26 cellular contexts compared by ENCODE assay signal in genomic region chr4:173794662-173795061, GRCh38.
A peak's percentile ranks its signal among the peaks of the same experiment; 100 is the strongest.
DNase-seq lines count a peak whose midpoint lies in the region; ATAC-seq and TF ChIP-seq lines count a peak whose summit lies in the region.
"Had no signal": no experiment of that assay in that cellular context is flagged by ENCODE, and none has a peak within 500 bp of the region (broad histone marks: within the 10 kb centered on the region; RNA-seq: fewer than 3 reads in every experiment).

No MANE protein-coding gene starts in this region.

- no peak overlapping the region for H3K4me3 ChIP-seq in AG04450 (ENCODE audit: low read depth, low read length)
- H3K4me3 ChIP-seq: A549, esophagus squamous epithelium, right atrium auricular region, thyroid gland had no signal

- H3K27ac ChIP-seq in AG04450 (ENCODE audit: low read depth, low read length): no peak overlapping the region
- H3K27ac ChIP-seq: A549, esophagus squamous epithelium, right atrium auricular region, thyroid gland had no signal

- H3K9me3 Mint-ChIP-seq in HFFc6 (peaks cover 6% of the 10 kb centered on the region; the same call in 1 of the 2 replicates), osteocyte (ENCODE audit: unreplicated experiment) (peaks cover 4% of the 10 kb centered on the region)
- peaks cover 4% of the 10 kb centered on the region for H3K9me3 Mint-ChIP-seq in activated naive CD4-positive, alpha-beta T cell treated with anti-CD3 and anti-CD28 coated beads for 36 hours
- H3K9me3 Mint-ChIP-seq: nephron; stimulated activated memory B cell treated with anti-CD40 and anti-IgM and Interleukin-4, amounts not matched to agents 10 μg/mL and 1 μg/mL and 100 μg/mL, for 72 hours had no signal

- H3K4me1 Mint-ChIP-seq in HFFc6 (ENCODE audit: low read depth): peaks cover 7% of the 10 kb centered on the region; the same call in 1 of the 2 replicates
- H3K4me1 Mint-ChIP-seq in activated naive CD4-positive, alpha-beta T cell treated with anti-CD3 and anti-CD28 coated beads for 36 hours (ENCODE audit: low read depth): no peaks in the 10 kb centered on the region
- no peaks in the 10 kb centered on the region for H3K4me1 Mint-ChIP-seq in osteocyte (ENCODE audit: unreplicated experiment)
- H3K4me1 Mint-ChIP-seq: activated B cell treated with CpG ODN at 0.5 μM for 24 hours; activated naive CD8-positive, alpha-beta T cell treated with anti-CD3 and anti-CD28 coated beads for 36 hours; CD4-positive, alpha-beta memory T cell; nephron; stimulated activated memory B cell treated with anti-CD40 and anti-IgM and Interleukin-4, amounts not matched to agents 10 μg/mL and 1 μg/mL and 100 μg/mL, for 72 hours had no signal

- no peaks in the 10 kb centered on the region for H3K9me3 ChIP-seq in AG04450 (ENCODE audit: control insufficient read depth, insufficient read depth, low read length)
- H3K9me3 ChIP-seq: A549, esophagus squamous epithelium, right atrium auricular region, thyroid gland had no signal

- CTCF ChIA-PET in AG04450 (lab: Charles Lee): no interaction called here
- CTCF ChIA-PET in activated naive CD4-positive, alpha-beta T cell treated with anti-CD3 and anti-CD28 coated beads for 36 hours (lab: Charles Lee): no interaction called here

- intact Hi-C loops in activated naive CD4-positive, alpha-beta T cell treated with anti-CD3 and anti-CD28 coated beads for 36 hours (cut with micrococcal nuclease): no loop called here

- peak; percentile 23 for DNase-seq in AG04450 (ENCODE audit: low read depth, low spot score)
- peak; percentile 39 for DNase-seq in HFFc6
- peak; percentile 23 for DNase-seq in amniotic stem cell (lab: John Stamatoyannopoulos, UW)
- peak; percentile 77 for DNase-seq in iris pigment epithelial cell (ENCODE audit: low read depth)
- DNase-seq in activated naive CD4-positive, alpha-beta T cell treated with anti-CD3 and anti-CD28 coated beads for 36 hours: no peak
- no peak for DNase-seq in NK-92 treated with Interleukin-12 subunit alpha and Interleukin-12 subunit beta, amount 100 ng/mL, for 24 hours (lab: John Stamatoyannopoulos, UW)
- no peak for DNase-seq in osteocyte (ENCODE audit: extremely low spot score, unreplicated experiment)
- DNase-seq: activated B cell treated with CpG ODN at 0.5 μM for 24 hours; activated naive CD8-positive, alpha-beta T cell treated with anti-CD3 and anti-CD28 coated beads for 36 hours; caudate nucleus; CD4-positive, alpha-beta memory T cell; DMS79 treated with DMSO at 0.1 percent for 48 hours; esophagus squamous epithelium; Karpas-422; mesendoderm; NCI-H1105 treated with DMSO at 0.1 percent for 48 hours; NCI-H2107; NCI-H524 treated with DMSO at 0.1 percent for 48 hours; SIG-M5; thyroid gland had no signal

- POLR2A ChIA-PET in AG04450 (lab: Yijun Ruan, JAX): no interaction called here

- peak overlapping the region; percentile 4; the same call in 1 of the 2 replicates for H3K4me3 Mint-ChIP-seq in HFFc6
- no peak overlapping the region for H3K4me3 Mint-ChIP-seq in activated naive CD4-positive, alpha-beta T cell treated with anti-CD3 and anti-CD28 coated beads for 36 hours
- no peak overlapping the region for H3K4me3 Mint-ChIP-seq in osteocyte (ENCODE audit: unreplicated experiment)
- H3K4me3 Mint-ChIP-seq: activated B cell treated with CpG ODN at 0.5 μM for 24 hours; activated naive CD8-positive, alpha-beta T cell treated with anti-CD3 and anti-CD28 coated beads for 36 hours; CD4-positive, alpha-beta memory T cell; nephron; stimulated activated memory B cell treated with anti-CD40 and anti-IgM and Interleukin-4, amounts not matched to agents 10 μg/mL and 1 μg/mL and 100 μg/mL, for 72 hours had no signal

- ATAC-seq in HG03432 (IDR thresholded peaks at IDR 0.05; ENCODE audit: unreplicated experiment): no peak
- ATAC-seq: A549; HCT116; stimulated activated memory B cell treated with anti-CD40 and anti-IgM and Interleukin-4, amounts not matched to agents 10 μg/mL and 1 μg/mL and 100 μg/mL, for 72 hours had no signal

- H3K36me3 Mint-ChIP-seq in HFFc6 (ENCODE audit: low read depth): no peaks in the 10 kb centered on the region
- no peaks in the 10 kb centered on the region for H3K36me3 Mint-ChIP-seq in activated naive CD4-positive, alpha-beta T cell treated with anti-CD3 and anti-CD28 coated beads for 36 hours (ENCODE audit: low read depth)
- no peaks in the 10 kb centered on the region for H3K36me3 Mint-ChIP-seq in osteocyte (ENCODE audit: unreplicated experiment)
- H3K36me3 Mint-ChIP-seq: activated naive CD8-positive, alpha-beta T cell treated with anti-CD3 and anti-CD28 coated beads for 36 hours; CD4-positive, alpha-beta memory T cell; stimulated activated memory B cell treated with anti-CD40 and anti-IgM and Interleukin-4, amounts not matched to agents 10 μg/mL and 1 μg/mL and 100 μg/mL, for 72 hours had no signal

- no peak for TF ChIP-seq CTCF in AG04450 (IDR thresholded peaks at IDR 0.05; ENCODE audit: low read depth, low read length)
- TF ChIP-seq CTCF in HFFc6 (IDR thresholded peaks at IDR 0.05): no peak
- TF ChIP-seq CTCF in osteocyte (IDR thresholded peaks at IDR 0.05): no peak

- H3K27ac Mint-ChIP-seq in HFFc6 (peak overlapping the region; percentile 59), osteocyte (ENCODE audit: unreplicated experiment) (no peak overlapping the region)
- H3K27ac Mint-ChIP-seq in activated naive CD4-positive, alpha-beta T cell treated with anti-CD3 and anti-CD28 coated beads for 36 hours: no peak overlapping the region
- H3K27ac Mint-ChIP-seq: activated B cell treated with CpG ODN at 0.5 μM for 24 hours; activated naive CD8-positive, alpha-beta T cell treated with anti-CD3 and anti-CD28 coated beads for 36 hours; CD4-positive, alpha-beta memory T cell; nephron; stimulated activated memory B cell treated with anti-CD40 and anti-IgM and Interleukin-4, amounts not matched to agents 10 μg/mL and 1 μg/mL and 100 μg/mL, for 72 hours had no signal

- H3K27me3 ChIP-seq in AG04450 (ENCODE audit: control insufficient read depth, insufficient read depth, low read length): no peaks in the 10 kb centered on the region
- H3K27me3 ChIP-seq: esophagus squamous epithelium, right atrium auricular region, thyroid gland had no signal

- H3K27me3 Mint-ChIP-seq in HFFc6 (ENCODE audit: insufficient read depth): no peaks in the 10 kb centered on the region
- no peaks in the 10 kb centered on the region for H3K27me3 Mint-ChIP-seq in activated naive CD4-positive, alpha-beta T cell treated with anti-CD3 and anti-CD28 coated beads for 36 hours (ENCODE audit: low read depth)
- H3K27me3 Mint-ChIP-seq in osteocyte (ENCODE audit: unreplicated experiment): no peaks in the 10 kb centered on the region
- H3K27me3 Mint-ChIP-seq: activated B cell treated with CpG ODN at 0.5 μM for 24 hours; activated naive CD8-positive, alpha-beta T cell treated with anti-CD3 and anti-CD28 coated beads for 36 hours; stimulated activated memory B cell treated with anti-CD40 and anti-IgM and Interleukin-4, amounts not matched to agents 10 μg/mL and 1 μg/mL and 100 μg/mL, for 72 hours had no signal

Comparison
In these comparisons a context has a peak if more than half of its experiments do, and no peak if none do; other contexts are left out.
1. DNase-seq: peak in AG04450 (single experiment), HFFc6 (single experiment), amniotic stem cell (single experiment) and iris pigment epithelial cell (single experiment); none in activated naive CD4-positive, alpha-beta T cell treated with anti-CD3 and anti-CD28 coated beads for 36 hours (single experiment), NK-92 treated with Interleukin-12 subunit alpha and Interleukin-12 subunit beta, amount 100 ng/mL, for 24 hours (single experiment) and osteocyte (single experiment).